In genomic region chr2:119112230-119112629, GRCh38 we compare ENCODE assay signal across 1 cellular context.
TF ChIP-seq lines count a peak whose summit lies in the region.

No MANE protein-coding gene starts in this region.

TF ChIP-seq in WTC11, 78 proteins besides CTCF, POLR2A, EP300 and RAD21:
- no peak for TF ChIP-seq GTF2I (CRISPR knock-in tag; conservative IDR thresholded peaks at IDR 0.05)
- TF ChIP-seq AFF4 (CRISPR knock-in tag; IDR thresholded peaks at IDR 0.05; ENCODE audit: borderline replicate concordance): no peak
- TF ChIP-seq KAT7 (CRISPR knock-in tag; IDR thresholded peaks at IDR 0.05; ENCODE audit: borderline replicate concordance): no peak
- TF ChIP-seq ZNF232 (CRISPR knock-in tag; IDR thresholded peaks at IDR 0.05): no peak
- no peak for TF ChIP-seq JUN (CRISPR knock-in tag; IDR thresholded peaks at IDR 0.05)
- TF ChIP-seq, protein P1, sequence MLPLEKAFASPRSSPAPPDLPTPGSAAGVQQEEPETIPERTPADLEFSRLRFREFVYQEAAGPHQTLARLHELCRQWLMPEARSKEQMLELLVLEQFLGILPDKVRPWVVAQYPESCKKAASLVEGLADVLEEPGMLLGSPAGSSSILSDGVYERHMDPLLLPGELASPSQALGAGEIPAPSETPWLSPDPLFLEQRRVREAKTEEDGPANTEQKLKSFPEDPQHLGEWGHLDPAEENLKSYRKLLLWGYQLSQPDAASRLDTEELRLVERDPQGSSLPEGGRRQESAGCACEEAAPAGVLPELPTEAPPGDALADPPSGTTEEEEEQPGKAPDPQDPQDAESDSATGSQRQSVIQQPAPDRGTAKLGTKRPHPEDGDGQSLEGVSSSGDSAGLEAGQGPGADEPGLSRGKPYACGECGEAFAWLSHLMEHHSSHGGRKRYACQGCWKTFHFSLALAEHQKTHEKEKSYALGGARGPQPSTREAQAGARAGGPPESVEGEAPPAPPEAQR (CRISPR knock-in tag; IDR thresholded peaks at IDR 0.05): no peak
- TF ChIP-seq GRHL2 (CRISPR knock-in tag; IDR thresholded peaks at IDR 0.05; ENCODE audit: insufficient replicate concordance, severe bottlenecking): no peak
- TF ChIP-seq NR3C1 (CRISPR knock-in tag; conservative IDR thresholded peaks at IDR 0.05; ENCODE audit: low read depth): no peak
